ENCODE assay signal across 27 cellular contexts in genomic region chr4:25879091-25879584, GRCh38.
"Had no signal": no experiment of that assay in that cellular context is flagged by ENCODE, and none has a peak within 500 bp of the region (broad histone marks: within the 10 kb centered on the region; RNA-seq: fewer than 3 reads in every experiment).

No MANE protein-coding gene starts in this region.

- ATAC-seq: activated T-cell treated with anti-CD3 and anti-CD28 coated beads, Interleukin-2, amount 50 U/mL, for 72 hours; esophagus mucosa; left lung had no signal

- H3K36me3 Mint-ChIP-seq: type B pancreatic cell had no signal

- H3K4me3 ChIP-seq: breast epithelium, colonic mucosa, dorsolateral prefrontal cortex, hepatocyte, left lung, right lobe of liver, skin epidermis, thoracic aorta, vagina had no signal

- H3K4me2 ChIP-seq: hepatocyte had no signal

- H3K9me3 ChIP-seq: breast epithelium, colonic mucosa, left lung, right lobe of liver, thoracic aorta, vagina had no signal

- H3K4me3 Mint-ChIP-seq: activated CD4-positive, alpha-beta memory T cell treated with anti-CD3 and anti-CD28 coated beads, Interleukin-2, amount 10 ng/mL, durations not matched to agents 7 days and 5 days; activated naive CD4-positive, alpha-beta T cell treated with anti-CD3 and anti-CD28 coated beads for 36 hours; activated naive CD8-positive, alpha-beta T cell treated with anti-CD3 and anti-CD28 coated beads, Interleukin-2, amount 10 ng/mL, durations not matched to agents 7 days and 5 days; activated T-cell treated with anti-CD3 and anti-CD28 coated beads, Interleukin-2, amount 50 U/mL, for 72 hours; effector memory CD8-positive, alpha-beta T cell; nephron progenitor cell; type B pancreatic cell had no signal

- H3K4me1 ChIP-seq: breast epithelium, colonic mucosa, parathyroid adenoma, right lobe of liver, vagina had no signal

- H3K27ac ChIP-seq: breast epithelium, colonic mucosa, dorsolateral prefrontal cortex, hepatocyte, left lung, parathyroid adenoma, right lobe of liver, skin epidermis, thoracic aorta, vagina had no signal

- H3K27ac Mint-ChIP-seq: activated CD4-positive, alpha-beta memory T cell treated with anti-CD3 and anti-CD28 coated beads, Interleukin-2, amount 10 ng/mL, durations not matched to agents 7 days and 5 days; activated naive CD4-positive, alpha-beta T cell treated with anti-CD3 and anti-CD28 coated beads for 36 hours; activated naive CD8-positive, alpha-beta T cell treated with anti-CD3 and anti-CD28 coated beads, Interleukin-2, amount 10 ng/mL, durations not matched to agents 7 days and 5 days; effector memory CD8-positive, alpha-beta T cell; nephron progenitor cell; type B pancreatic cell had no signal

- H3K27me3 Mint-ChIP-seq: activated CD4-positive, alpha-beta memory T cell treated with anti-CD3 and anti-CD28 coated beads, Interleukin-2, amount 10 ng/mL, durations not matched to agents 7 days and 5 days; type B pancreatic cell had no signal

- H3K9me3 Mint-ChIP-seq: activated CD4-positive, alpha-beta memory T cell treated with anti-CD3 and anti-CD28 coated beads, Interleukin-2, amount 10 ng/mL, durations not matched to agents 7 days and 5 days; activated naive CD4-positive, alpha-beta T cell treated with anti-CD3 and anti-CD28 coated beads for 36 hours; activated naive CD8-positive, alpha-beta T cell treated with anti-CD3 and anti-CD28 coated beads, Interleukin-2, amount 10 ng/mL, durations not matched to agents 7 days and 5 days; nephron progenitor cell; type B pancreatic cell had no signal

- H3K36me3 ChIP-seq: breast epithelium, colonic mucosa, left lung, right lobe of liver, thoracic aorta, vagina had no signal

- H2AFZ ChIP-seq: hepatocyte, parathyroid adenoma had no signal

- DNase-seq: activated CD4-positive, alpha-beta memory T cell treated with anti-CD3 and anti-CD28 coated beads, Interleukin-2, amount 10 ng/mL, durations not matched to agents 7 days and 5 days; activated CD4-positive, alpha-beta T cell treated with anti-CD3 and anti-CD28 coated beads for 48 hours; activated effector memory CD4-positive, alpha-beta T cell treated with Interleukin-2 at 50 U/mL for 16 hours; activated naive CD4-positive, alpha-beta T cell treated with anti-CD3 and anti-CD28 coated beads for 36 hours; activated naive CD8-positive, alpha-beta T cell treated with anti-CD3 and anti-CD28 coated beads, Interleukin-2, amount 10 ng/mL, durations not matched to agents 7 days and 5 days; activated T-cell treated with anti-CD3 and anti-CD28 coated beads, Interleukin-2, amount 50 U/mL, for 72 hours; amniotic stem cell; colonic mucosa; dorsolateral prefrontal cortex; effector memory CD8-positive, alpha-beta T cell; foreskin melanocyte; kidney glomerular epithelial cell; left lung; nephron progenitor cell; nucleus accumbens; right lobe of liver; stimulated activated CD4-positive, alpha-beta T cell treated with anti-CD3 and anti-CD28 coated beads, Interleukin-15, amount 100 ng/mL, for 24 hours; stimulated activated CD8-positive, alpha-beta memory T cell treated with anti-CD3 and anti-CD28 coated beads, Interleukin-4, amount 100 ng/mL, for 48 hours; stimulated activated naive CD4-positive, alpha-beta T cell treated with Interleukin-2 at 50 U/mL for 16 hours had no signal

- H3K9ac ChIP-seq: parathyroid adenoma had no signal

- H3K79me2 ChIP-seq: hepatocyte, parathyroid adenoma had no signal

- H3K27me3 ChIP-seq: breast epithelium, colonic mucosa, dorsolateral prefrontal cortex, hepatocyte, left lung, right lobe of liver, vagina had no signal
